In genomic region chr19:44955500-44956439, GRCh38 we compare ENCODE assay signal across 8 cellular contexts. TPM values are rescaled to one million over a fixed set of nuclear protein-coding genes. Genes with fewer than 3 reads are reported as not detected.
DNase-seq lines count a peak whose midpoint lies in the region; ATAC-seq and TF ChIP-seq lines count a peak whose summit lies in the region.

No MANE protein-coding gene starts in this region.

- no peaks in the 10 kb centered on the region for H3K27me3 Mint-ChIP-seq in WTC11 (ENCODE audit: low read depth)

- no peaks in the 10 kb centered on the region for H3K9me3 ChIP-seq in prostate gland

- no peak for TF ChIP-seq POLR2A in prostate gland (IDR thresholded peaks at IDR 0.05)

- no peaks in the 10 kb centered on the region for H3K9me3 Mint-ChIP-seq in WTC11

- intact Hi-C loops in prostate gland (cut with DNase I) = no loop called here

- CTCF ChIA-PET in WTC11 (lab: Charles Lee) = interaction anchor here (1.0 kb wide), 2 partner anchors 33 to 45 kb away, joined by 3 to 4 read pairs; no protein-coding TSS in a partner anchor

- H3K4me1 ChIP-seq in prostate gland (replicated peaks) = peaks cover 7% of the 10 kb centered on the region

- TF ChIP-seq CTCF in WTC11 (IDR thresholded peaks at IDR 0.05) (no peak), foreskin fibroblast (IDR thresholded peaks at IDR 0.05; ENCODE audit: low read depth, low read length) (no peak), prostate gland (IDR thresholded peaks at IDR 0.05) (no peak)

- H3K36me3 ChIP-seq in prostate gland = no peaks in the 10 kb centered on the region

- peaks cover 22% of the 10 kb centered on the region for H3K4me1 Mint-ChIP-seq in WTC11

- peak overlapping the region; percentile 85 for H3K27ac Mint-ChIP-seq in WTC11

- DNase-seq in WTC11 (ENCODE audit: low spot score) (no peak), foreskin fibroblast (peak in 1 of 2 donors; percentile 20), prostate gland (ENCODE audit: low spot score) (no peak)
- DNase-seq in stimulated activated CD4-positive, alpha-beta T cell treated with anti-CD3 and anti-CD28 coated beads, Interleukin-4, amount 100 ng/mL, for 1 hour = no peak

- ATAC-seq in HG02884 (IDR thresholded peaks at IDR 0.05; ENCODE audit: unreplicated experiment) = peak; percentile 26
- peak; percentile 7 for ATAC-seq in WTC11
- no peak for ATAC-seq in GM18502 (IDR thresholded peaks at IDR 0.05; ENCODE audit: poor library complexity, unreplicated experiment)
- ATAC-seq in HG03354 (IDR thresholded peaks at IDR 0.05; ENCODE audit: poor library complexity, severe bottlenecking, unreplicated experiment) = no peak

- no peaks in the 10 kb centered on the region for H3K36me3 Mint-ChIP-seq in WTC11

- H3K4me3 Mint-ChIP-seq in WTC11 = peak overlapping the region; percentile 99

- WGBS in prostate gland = 3% methylated on average over 40 of the region's 40 CpGs

- POLR2A ChIA-PET in WTC11 (lab: Charles Lee) = no interaction called here

- H3K27me3 ChIP-seq in prostate gland (replicated peaks; ENCODE audit: insufficient read depth) = no peaks in the 10 kb centered on the region

- H3K27ac ChIP-seq in prostate gland = peak overlapping the region; percentile 95 to 97

- H3K4me3 ChIP-seq in GM08714 (ENCODE audit: low read length) = peak overlapping the region; percentile 76
- H3K4me3 ChIP-seq in foreskin fibroblast (ENCODE audit: low read depth in 1 of 2, low read length in 2 of 2) = peak overlapping the region; percentile 71 to 99
- peak overlapping the region; percentile 85 to 99 for H3K4me3 ChIP-seq in prostate gland

TF ChIP-seq in WTC11, 78 proteins besides CTCF, POLR2A, EP300 and RAD21:
- 0 out of 2 replicates have a peak, but pooled peaks have one; percentile 43 for TF ChIP-seq RELA (CRISPR knock-in tag; IDR thresholded peaks at IDR 0.05; ENCODE audit: borderline replicate concordance)
- no peak for TF ChIP-seq CBFB (CRISPR knock-in tag; IDR thresholded peaks at IDR 0.05; ENCODE audit: low read depth)
- TF ChIP-seq, protein P1, sequence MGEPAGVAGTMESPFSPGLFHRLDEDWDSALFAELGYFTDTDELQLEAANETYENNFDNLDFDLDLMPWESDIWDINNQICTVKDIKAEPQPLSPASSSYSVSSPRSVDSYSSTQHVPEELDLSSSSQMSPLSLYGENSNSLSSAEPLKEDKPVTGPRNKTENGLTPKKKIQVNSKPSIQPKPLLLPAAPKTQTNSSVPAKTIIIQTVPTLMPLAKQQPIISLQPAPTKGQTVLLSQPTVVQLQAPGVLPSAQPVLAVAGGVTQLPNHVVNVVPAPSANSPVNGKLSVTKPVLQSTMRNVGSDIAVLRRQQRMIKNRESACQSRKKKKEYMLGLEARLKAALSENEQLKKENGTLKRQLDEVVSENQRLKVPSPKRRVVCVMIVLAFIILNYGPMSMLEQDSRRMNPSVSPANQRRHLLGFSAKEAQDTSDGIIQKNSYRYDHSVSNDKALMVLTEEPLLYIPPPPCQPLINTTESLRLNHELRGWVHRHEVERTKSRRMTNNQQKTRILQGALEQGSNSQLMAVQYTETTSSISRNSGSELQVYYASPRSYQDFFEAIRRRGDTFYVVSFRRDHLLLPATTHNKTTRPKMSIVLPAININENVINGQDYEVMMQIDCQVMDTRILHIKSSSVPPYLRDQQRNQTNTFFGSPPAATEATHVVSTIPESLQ (CRISPR knock-in tag; IDR thresholded peaks at IDR 0.05) = no peak
- no peak for TF ChIP-seq NR2C2 (CRISPR knock-in tag; IDR thresholded peaks at IDR 0.05)
- TF ChIP-seq ZNF232 (CRISPR knock-in tag; IDR thresholded peaks at IDR 0.05) = no peak

RNA-seq across cellular contexts. Expression of gene CLPTM1, which starts 0.6 kb away (rescaled TPM):
- total RNA-seq in WTC11 (2021) (75.9 to 85.6 TPM (median 76.4 TPM) in 3 replicates), prostate gland (100 to 1,000 TPM; 102 to 185 TPM)

RNA-seq across cellular contexts. Expression of gene APOC2, which starts 9.9 kb away (rescaled TPM):
- total RNA-seq in WTC11 (2021) = 0.66 to 0.81 TPM in 2 of 3 replicates, not detected in the other
- total RNA-seq in prostate gland = not detected

RNA-seq across cellular contexts. Expression of gene APOC4, which starts 13.7 kb away (rescaled TPM):
- not detected in 3 replicates for total RNA-seq in WTC11 (2021)
- not detected for total RNA-seq in prostate gland

RNA-seq across cellular contexts. Expression of gene APOC1, which starts 41.4 kb away (rescaled TPM):
- total RNA-seq in WTC11 (2021) = 76.2 to 101 TPM (median 86.5 TPM) in 3 replicates
- 10 to 100 TPM in 1 of 2 donors, 1 to 10 TPM in 1; 7.3 to 80.1 TPM for total RNA-seq in prostate gland

RNA-seq across cellular contexts. Expression of gene RELB, which starts 45.5 kb away (rescaled TPM):
- total RNA-seq in WTC11 (2021) (8.9 to 10.6 TPM (median 9.9 TPM) in 3 replicates), prostate gland (10 to 100 TPM; 11.0 to 13.0 TPM)

Comparison
In these comparisons a context has a peak if more than half of its experiments do, and no peak if none do; other contexts are left out.
1. ATAC-seq: peak in HG02884 (single experiment) and WTC11 (single experiment); none in GM18502 (single experiment) and HG03354 (single experiment).
2. Peak in every context shown above with its lines, with median percentiles within 50 percentile points of each other: H3K4me3 ChIP-seq.